18 cellular contexts compared by ENCODE assay signal in genomic region chr21:41387824-41388223, GRCh38. TPM values are rescaled to one million over a fixed set of nuclear protein-coding genes. Genes with fewer than 3 reads are reported as not detected.
DNase-seq lines count a peak whose midpoint lies in the region; TF ChIP-seq lines count a peak whose summit lies in the region.
"Had no signal": no experiment of that assay in that cellular context is flagged by ENCODE, and none has a peak within 500 bp of the region (broad histone marks: within the 10 kb centered on the region; RNA-seq: fewer than 3 reads in every experiment).

No MANE protein-coding gene starts in this region.

- peaks cover 16% of the 10 kb centered on the region for H3K27me3 Mint-ChIP-seq in brain
- peaks cover 8% of the 10 kb centered on the region for H3K27me3 Mint-ChIP-seq in nephron (ENCODE audit: low read depth)

- H3K4me3 ChIP-seq in tibial nerve, result no peak overlapping the region
- H3K4me3 ChIP-seq in effector memory CD4-positive, alpha-beta T cell (ENCODE audit: insufficient read depth, low read depth, low read length, poor library complexity, severe bottlenecking), result no peak overlapping the region
- H3K4me3 ChIP-seq: SJSA1 had no signal

- H3K4me1 Mint-ChIP-seq in brain (peaks cover 12% of the 10 kb centered on the region), nephron (peaks cover 10% of the 10 kb centered on the region)

- peak; percentile 16 for DNase-seq in SW480 (ENCODE audit: low spot score)
- no peak for DNase-seq in tibial nerve (ENCODE audit: low spot score in 2 of 2)
- DNase-seq in NCI-H510A (lab: John Stamatoyannopoulos, UW), result no peak
- no peak for DNase-seq in effector memory CD4-positive, alpha-beta T cell
- DNase-seq in HuH-7 (ENCODE audit: low spot score), result no peak
- DNase-seq: ACHN, C1 segment of cervical spinal cord, DMS 273 treated with DMSO at 0.1 percent for 48 hours, DND-41, HFFc6, NCI-H1417 treated with DMSO at 0.1 percent for 48 hours, NCI-H2029, NCI-H446 had no signal

- H3K9me3 Mint-ChIP-seq in brain, result peaks cover 0 to 7% (median 5%) of the 10 kb centered on the region in 5 experiments
- H3K9me3 Mint-ChIP-seq in nephron, result peaks cover 8% of the 10 kb centered on the region

- no peak for TF ChIP-seq EP300 in tibial nerve (IDR thresholded peaks at IDR 0.05)

- no peaks in the 10 kb centered on the region for H3K36me3 Mint-ChIP-seq in brain
- H3K36me3 Mint-ChIP-seq in nephron (ENCODE audit: low read depth), result no peaks in the 10 kb centered on the region

- no peak overlapping the region for H3K4me3 Mint-ChIP-seq in brain
- no peak overlapping the region for H3K4me3 Mint-ChIP-seq in nephron
- H3K4me3 Mint-ChIP-seq: HFFc6 had no signal

- H3K9me3 ChIP-seq in tibial nerve, result no peaks in the 10 kb centered on the region
- no peaks in the 10 kb centered on the region for H3K9me3 ChIP-seq in effector memory CD4-positive, alpha-beta T cell (ENCODE audit: control insufficient read depth, low read length)
- H3K9me3 ChIP-seq: SJSA1 had no signal

- H3K27ac ChIP-seq in tibial nerve, result peak overlapping the region; percentile 40 to 88 (median 74)
- H3K27ac ChIP-seq in effector memory CD4-positive, alpha-beta T cell (ENCODE audit: insufficient read depth, low read length, poor library complexity, severe bottlenecking), result no peak overlapping the region
- H3K27ac ChIP-seq: KMS-11, SJSA1 had no signal

- TF ChIP-seq POLR2A in tibial nerve (IDR thresholded peaks at IDR 0.05), result no peak

- TF ChIP-seq CTCF in brain (conservative IDR thresholded peaks at IDR 0.05) (no peak), nephron (IDR thresholded peaks at IDR 0.05; ENCODE audit: unreplicated experiment in 3 of 3) (no peak), tibial nerve (IDR thresholded peaks at IDR 0.05) (no peak)

- no peaks in the 10 kb centered on the region for H3K27me3 ChIP-seq in tibial nerve
- H3K27me3 ChIP-seq in effector memory CD4-positive, alpha-beta T cell (replicated peaks; ENCODE audit: control insufficient read depth, insufficient read depth, low read length, poor library complexity, severe bottlenecking), result no peaks in the 10 kb centered on the region

- peaks cover 0 to 20% (median 2%) of the 10 kb centered on the region in 4 donors for H3K4me1 ChIP-seq in tibial nerve
- H3K4me1 ChIP-seq in effector memory CD4-positive, alpha-beta T cell (ENCODE audit: control insufficient read depth, insufficient read depth, low read length, poor library complexity, severe bottlenecking), result no peaks in the 10 kb centered on the region
- H3K4me1 ChIP-seq: SJSA1 had no signal

- 75 to 77% methylated on average over 8 of the region's 8 CpGs for WGBS in tibial nerve, 2 donors

- peak overlapping the region in 3 of 5 experiments; percentile 26 to 67 (median 66) for H3K27ac Mint-ChIP-seq in brain
- H3K27ac Mint-ChIP-seq in nephron, result peak overlapping the region in 2 of 3 experiments; percentile 5 to 60
- H3K27ac Mint-ChIP-seq: HFFc6 had no signal

- H3K36me3 ChIP-seq in tibial nerve, result peaks cover 0 to 14% (median 0%) of the 10 kb centered on the region in 3 donors
- H3K36me3 ChIP-seq in effector memory CD4-positive, alpha-beta T cell (ENCODE audit: control insufficient read depth, insufficient read depth, low read length), result peaks cover 74% of the 10 kb centered on the region
- H3K36me3 ChIP-seq: SJSA1 had no signal

RNA-seq across cellular contexts. Expression of gene MX2, which starts 26.0 kb away (rescaled TPM):
- polyA plus RNA-seq in brain (ENCODE audit: insufficient read depth, low read depth, low replicate concordance), result 0.93 TPM
- total RNA-seq in tibial nerve, result 10 to 100 TPM in 2 of 4 donors, 1 to 10 TPM in 2; 6.7 to 17.5 (median 9.5) TPM
- total RNA-seq: G401, SJSA1 had no signal

RNA-seq across cellular contexts. Expression of gene MX1, which starts 38.2 kb away (rescaled TPM):
- polyA plus RNA-seq in brain (ENCODE audit: insufficient read depth, low read depth, low replicate concordance), result 24.5 TPM
- 10 to 100 TPM; 10.5 to 23.8 (median 17.3) TPM for total RNA-seq in tibial nerve
- total RNA-seq: G401 had no signal
